ENCODE assay signal across 21 cellular contexts in genomic region chr10:64076322-64076940, GRCh38.
A peak's percentile ranks its signal among the peaks of the same experiment; 100 is the strongest.
DNase-seq lines count a peak whose midpoint lies in the region; ATAC-seq, FAIRE-seq and TF ChIP-seq lines count a peak whose summit lies in the region.
"Had no signal": no experiment of that assay in that cellular context is flagged by ENCODE, and none has a peak within 500 bp of the region (broad histone marks: within the 10 kb centered on the region; RNA-seq: fewer than 3 reads in every experiment).

No MANE protein-coding gene starts in this region.

- in situ Hi-C loops in HepG2 (cut with HindIII; ENCODE audit: extremely low pct_ligation_motif_present, low pct_unique_long_range_greater_than_20kb) = no loop called here

- TF ChIP-seq POLR2A in HepG2 (IDR thresholded peaks at IDR 0.05; ENCODE audit: insufficient read depth in 1 of 2, low read depth in 2 of 2, low read length in 2 of 2) (no peak), right lobe of liver (IDR thresholded peaks at IDR 0.05) (no peak), H1 (IDR thresholded peaks at IDR 0.05; ENCODE audit: control extremely low read depth in 1 of 2, low read depth in 2 of 2, low read length in 2 of 2) (no peak)

- H2BK15ac ChIP-seq in H1 (ENCODE audit: low read length) (no peak overlapping the region), mesendoderm (replicated peaks; ENCODE audit: low read depth) (no peak overlapping the region)

- ATAC-seq in HepG2 (no peak), right lobe of liver (no peak), HG03139 (IDR thresholded peaks at IDR 0.05; ENCODE audit: unreplicated experiment) (no peak), PC-3 (no peak)
- ATAC-seq: CD8-positive, alpha-beta T cell had no signal

- H4K5ac ChIP-seq in H1 (ENCODE audit: insufficient read length, low read depth, low read length) = no peak overlapping the region
- no peak overlapping the region for H4K5ac ChIP-seq in mesendoderm (ENCODE audit: low read length)

- H3F3A ChIP-seq in neural progenitor cell (ENCODE audit: low read depth) (no peaks in the 10 kb centered on the region), PC-3 (ENCODE audit: low read length, unreplicated experiment) (no peaks in the 10 kb centered on the region)

- H2AK5ac ChIP-seq in H1 (ENCODE audit: low read depth, low read length) (no peak overlapping the region), mesendoderm (ENCODE audit: low read length) (no peak overlapping the region)

- H3K79me2 ChIP-seq in HepG2 (ENCODE audit: insufficient read depth, low read length) (no peaks in the 10 kb centered on the region), H1 (ENCODE audit: control insufficient read depth in 1 of 2, insufficient read depth in 2 of 2, low read length in 2 of 2) (no peaks in the 10 kb centered on the region), mesendoderm (ENCODE audit: control insufficient read depth, insufficient read depth, low read length) (no peaks in the 10 kb centered on the region), neural progenitor cell (ENCODE audit: low read depth) (no peaks in the 10 kb centered on the region), PC-3 (ENCODE audit: low read length) (no peaks in the 10 kb centered on the region)

- H3K4ac ChIP-seq in H1 (replicated peaks; ENCODE audit: insufficient read length, low read depth, low read length) (no peak overlapping the region), mesendoderm (ENCODE audit: low read depth, low read length) (no peak overlapping the region)

- no peak overlapping the region for H4K8ac ChIP-seq in H1 (ENCODE audit: extremely low read depth, insufficient read depth, low read length)
- peak overlapping the region; percentile 56 for H4K8ac ChIP-seq in mesendoderm (ENCODE audit: low read depth, low read length)

- BruUV-seq in HepG2 (replicated peaks; lab: Mats Ljungman, UMichigan) (no TSS peak), PC-3 (replicated peaks; lab: Mats Ljungman, UMichigan) (no TSS peak)

- H3K9ac ChIP-seq in HepG2 (ENCODE audit: insufficient read depth, low read depth, low read length) = no peak overlapping the region
- no peak overlapping the region for H3K9ac ChIP-seq in H1 (replicated peaks in 1 of 4; ENCODE audit: extremely low read depth in 1 of 4, low read depth in 3 of 4, low read length in 3 of 4)
- no peak overlapping the region for H3K9ac ChIP-seq in mesendoderm (ENCODE audit: low read length)
- no peak overlapping the region for H3K9ac ChIP-seq in neural progenitor cell
- H3K9ac ChIP-seq in PC-3 (ENCODE audit: low read length) = no peak overlapping the region
- H3K9ac ChIP-seq: BLaER1 had no signal

- no peak overlapping the region for H3K4me3 Mint-ChIP-seq in neural progenitor cell
- H3K4me3 Mint-ChIP-seq: B cell; CD4-positive, CD25-positive, alpha-beta regulatory T cell; CD8-positive, alpha-beta T cell had no signal

- H3K9me3 Mint-ChIP-seq in neural progenitor cell = no peaks in the 10 kb centered on the region
- H3K9me3 Mint-ChIP-seq: CD8-positive, alpha-beta T cell had no signal

- no peak overlapping the region for H2BK12ac ChIP-seq in H1 (ENCODE audit: low read depth, low read length)

- no peak overlapping the region for H3K14ac ChIP-seq in H1 (ENCODE audit: insufficient read length)

- CTCF ChIA-PET in HepG2 (lab: Yijun Ruan, JAX; ENCODE audit: low intra/inter-chr PET ratio, low total read pairs) = no interaction called here
- CTCF ChIA-PET in H1 (lab: Charles Lee; ENCODE audit: partially characterized antibody) = interaction anchor here (0.6 to 1.5 kb wide), 6 partner anchors 9 to 618 kb away, joined by 3 to 5 read pairs (median 3); no protein-coding TSS in a partner anchor
- CTCF ChIA-PET in PC-3 (lab: Charles Lee) = no interaction called here

- H3K4me1 ChIP-seq in HepG2 (ENCODE audit: insufficient read depth, low read length) (peaks cover 31% of the 10 kb centered on the region), right lobe of liver (peaks cover 0 to 16% (median 0%) of the 10 kb centered on the region in 4 donors), H1 (replicated peaks in 1 of 4; ENCODE audit: control insufficient read depth in 3 of 4, insufficient read depth in 4 of 4, low read length in 3 of 4) (no peaks in the 10 kb centered on the region), mesendoderm (ENCODE audit: control insufficient read depth, low read depth, low read length) (no peaks in the 10 kb centered on the region), neural progenitor cell (no peaks in the 10 kb centered on the region), PC-3 (ENCODE audit: insufficient read depth, low read length) (no peaks in the 10 kb centered on the region)
- H3K4me1 ChIP-seq: BLaER1, Caco-2 had no signal

- no peak for TF ChIP-seq RAD21 in HepG2 (CRISPR knock-in tag; IDR thresholded peaks at IDR 0.05)
- no peak for TF ChIP-seq RAD21 in H1 (IDR thresholded peaks at IDR 0.05 in 1 of 2, conservative IDR thresholded peaks at IDR 0.05 in 1 of 2; ENCODE audit: low read depth in 2 of 2, low read length in 2 of 2)

- TF ChIP-seq EP300 in HepG2 (IDR thresholded peaks at IDR 0.05; ENCODE audit: low read depth in 2 of 2, low read length in 2 of 2) = no peak
- no peak for TF ChIP-seq EP300 in HepG2 (CRISPR knock-in tag; IDR thresholded peaks at IDR 0.05; ENCODE audit: borderline replicate concordance)
- no peak for TF ChIP-seq EP300 in H1 (IDR thresholded peaks at IDR 0.05; ENCODE audit: borderline replicate concordance in 1 of 2, low read depth in 2 of 2, low read length in 2 of 2)

- H3K23ac ChIP-seq in H1 (ENCODE audit: insufficient read length) = no peak overlapping the region
- H3K23ac ChIP-seq in mesendoderm (ENCODE audit: low read length) = no peak overlapping the region

- FAIRE-seq in HepG2 (lab: Jason Lieb, UNC) = no peak
- no peak for FAIRE-seq in H1 (lab: Jason Lieb, UNC)
- FAIRE-seq: A204.1, G401.6, GM12892 had no signal

- peaks cover 3% of the 10 kb centered on the region for H3K4me1 Mint-ChIP-seq in neural progenitor cell
- H3K4me1 Mint-ChIP-seq: B cell; CD4-positive, CD25-positive, alpha-beta regulatory T cell had no signal

- no peaks in the 10 kb centered on the region for H3K9me2 ChIP-seq in PC-3 (replicated peaks; ENCODE audit: low read length)

- H3K56ac ChIP-seq in H1 (replicated peaks; ENCODE audit: insufficient read length, low read depth, low read length) = no peak overlapping the region
- no peak overlapping the region for H3K56ac ChIP-seq in mesendoderm (ENCODE audit: low read length)

- DNase-seq in HepG2 (ENCODE audit: low spot score) = no peak
- DNase-seq in right lobe of liver = no peak
- no peak for DNase-seq in H1 (ENCODE audit: low read depth in 1 of 2, low spot score in 2 of 2)
- no peak for DNase-seq in mesendoderm
- DNase-seq in neural progenitor cell (ENCODE audit: low spot score) = peak; percentile 4
- DNase-seq in amniotic stem cell (lab: John Stamatoyannopoulos, UW) = no peak
- DNase-seq in PC-3 = no peak
- DNase-seq: Caco-2; CD4-positive, CD25-positive, alpha-beta regulatory T cell; CD8-positive, alpha-beta T cell; DMS153; DND-41; HCEC 1CT had no signal

- TF ChIP-seq CTCF in HepG2 (CRISPR knock-in tag; IDR thresholded peaks at IDR 0.05) (no peak), right lobe of liver (IDR thresholded peaks at IDR 0.05) (no peak), H1 (IDR thresholded peaks at IDR 0.05; ENCODE audit: control extremely low read depth in 1 of 3, insufficient read depth in 1 of 3, low read depth in 1 of 3, low read length in 3 of 3) (peak in 2 of 3 experiments; percentile 4 to 22; a peak in 2 of 4 replicates), neural progenitor cell (IDR thresholded peaks at IDR 0.05) (peak; percentile 11), PC-3 (conservative IDR thresholded peaks at IDR 0.05; ENCODE audit: low read depth, low read length) (no peak)

- H3K4me3 ChIP-seq in HepG2 (replicated peaks in 1 of 3; ENCODE audit: insufficient read depth in 1 of 3, low read depth in 2 of 3, low read length in 3 of 3) = no peak overlapping the region
- H3K4me3 ChIP-seq in right lobe of liver = no peak overlapping the region
- H3K4me3 ChIP-seq in H1 (ENCODE audit: extremely low read depth in 1 of 4, insufficient read depth in 2 of 4, low read depth in 3 of 4, low read length in 4 of 4) = no peak overlapping the region
- no peak overlapping the region for H3K4me3 ChIP-seq in mesendoderm (ENCODE audit: low read length)
- no peak overlapping the region for H3K4me3 ChIP-seq in neural progenitor cell
- H3K4me3 ChIP-seq in PC-3 (ENCODE audit: low read length) = no peak overlapping the region
- H3K4me3 ChIP-seq: BLaER1 had no signal

- 70% methylated on average over 7 of the region's 7 CpGs for WGBS in HepG2 (ENCODE audit: low lambda C conversion rate)
- WGBS in right lobe of liver (ENCODE audit: insufficient coverage, low coverage, low lambda C conversion rate, missing lambda C conversion rate) = 67% methylated on average over 6 of the region's 7 CpGs
- WGBS in H1 (ENCODE audit: extremely low coverage in 1 of 2, insufficient coverage in 1 of 2, insufficient read length in 1 of 2, insufficient replicate concordance in 2 of 2, low coverage in 1 of 2, low lambda C conversion rate in 2 of 2, missing lambda C conversion rate in 1 of 2), 2 experiments = 80% methylated on average over 7 of the region's 7 CpGs; no CpG with 5 or more reads in 1 of the 2 experiments
- no CpG with 5 or more reads among the region's 7 CpGs for whole genome bisulfite sequencing in mesendoderm (ENCODE audit: extremely low coverage, insufficient coverage, low lambda C conversion rate)

- H3K27ac Mint-ChIP-seq in neural progenitor cell = no peak overlapping the region
- H3K27ac Mint-ChIP-seq: B cell; CD4-positive, CD25-positive, alpha-beta regulatory T cell; CD8-positive, alpha-beta T cell had no signal

- H3K4me2 ChIP-seq in HepG2 (ENCODE audit: low read depth, low read length) = no peak overlapping the region; the same call in 1 of the 2 replicates
- no peak overlapping the region for H3K4me2 ChIP-seq in H1 (ENCODE audit: insufficient read depth in 1 of 2, low read depth in 2 of 2, low read length in 2 of 2)
- no peak overlapping the region for H3K4me2 ChIP-seq in mesendoderm (ENCODE audit: low read length)
- no peak overlapping the region for H3K4me2 ChIP-seq in neural progenitor cell
- no peak overlapping the region for H3K4me2 ChIP-seq in PC-3 (ENCODE audit: low read length)
- H3K4me2 ChIP-seq: BLaER1 had no signal

- no peak overlapping the region for H2BK20ac ChIP-seq in H1 (ENCODE audit: low read length)

- H2BK120ac ChIP-seq in H1 (replicated peaks; ENCODE audit: low read depth, low read length) (no peak overlapping the region), mesendoderm (ENCODE audit: low read depth, low read length) (no peak overlapping the region)

- H2AFZ ChIP-seq in HepG2 (ENCODE audit: low read length) (no peak overlapping the region), H1 (ENCODE audit: low read length) (no peak overlapping the region), neural progenitor cell (replicated peaks) (no peak overlapping the region), PC-3 (ENCODE audit: low read length) (no peak overlapping the region)

- intact Hi-C loops in HepG2 (cut with micrococcal nuclease; ENCODE audit: unreplicated experiment) (no loop called here), right lobe of liver (cut with DNase I) (no loop called here), PC-3 (cut with micrococcal nuclease) (no loop called here)

- H3K9me3 ChIP-seq in HepG2 (ENCODE audit: low read length) (no peaks in the 10 kb centered on the region), right lobe of liver (no peaks in the 10 kb centered on the region), H1 (ENCODE audit: insufficient read depth in 2 of 2, low read depth in 1 of 2, low read length in 1 of 2) (no peaks in the 10 kb centered on the region), neural progenitor cell (ENCODE audit: low read depth) (no peaks in the 10 kb centered on the region), PC-3 (ENCODE audit: low read length) (no peaks in the 10 kb centered on the region)
- H3K9me3 ChIP-seq: BLaER1, Caco-2 had no signal

- H3K36me3 ChIP-seq in HepG2 (replicated peaks in 1 of 2; ENCODE audit: control insufficient read depth in 1 of 2, insufficient read depth in 2 of 2, low read length in 2 of 2) (no peaks in the 10 kb centered on the region), right lobe of liver (no peaks in the 10 kb centered on the region), H1 (ENCODE audit: control insufficient read depth in 2 of 4, insufficient read depth in 4 of 4, low read length in 3 of 4) (no peaks in the 10 kb centered on the region), mesendoderm (ENCODE audit: control insufficient read depth, insufficient read depth, low read length) (no peaks in the 10 kb centered on the region), neural progenitor cell (no peaks in the 10 kb centered on the region), PC-3 (ENCODE audit: low read depth, low read length) (no peaks in the 10 kb centered on the region)
- H3K36me3 ChIP-seq: BLaER1 had no signal

- H3K18ac ChIP-seq in H1 (ENCODE audit: extremely low read depth, low read length) (no peak overlapping the region), mesendoderm (ENCODE audit: low read length) (no peak overlapping the region)

- H3K27ac ChIP-seq in HepG2 (ENCODE audit: extremely low read length, insufficient read depth, low read length) (peak overlapping the region; percentile 65), right lobe of liver (peak overlapping the region in 1 of 3 donors; percentile 58), H1 (ENCODE audit: low read depth, low read length) (no peak overlapping the region), mesendoderm (ENCODE audit: low read depth, low read length) (no peak overlapping the region), neural progenitor cell (no peak overlapping the region), PC-3 (ENCODE audit: low read length) (no peak overlapping the region)
- H3K27ac ChIP-seq: 22Rv1, BLaER1, C4-2B had no signal

- no peaks in the 10 kb centered on the region for H3K79me1 ChIP-seq in H1 (ENCODE audit: low read depth, low read length)
- no peaks in the 10 kb centered on the region for H3K79me1 ChIP-seq in mesendoderm (ENCODE audit: low read length)

- H3K27me3 ChIP-seq in HepG2 (ENCODE audit: control insufficient read depth in 1 of 2, insufficient read depth in 2 of 2, low read length in 2 of 2) = no peaks in the 10 kb centered on the region
- H3K27me3 ChIP-seq in right lobe of liver = no peaks in the 10 kb centered on the region
- H3K27me3 ChIP-seq in H1 (replicated peaks in 1 of 4; ENCODE audit: control insufficient read depth in 3 of 4, extremely low read depth in 1 of 4, insufficient read depth in 3 of 4, low read length in 3 of 4) = no peaks in the 10 kb centered on the region
- no peaks in the 10 kb centered on the region for H3K27me3 ChIP-seq in mesendoderm (ENCODE audit: insufficient read depth, low read length, poor library complexity)
- no peaks in the 10 kb centered on the region for H3K27me3 ChIP-seq in neural progenitor cell
- H3K27me3 ChIP-seq in PC-3 (ENCODE audit: low read length) = no peaks in the 10 kb centered on the region
- H3K27me3 ChIP-seq: BLaER1 had no signal

- no peak overlapping the region for H2BK5ac ChIP-seq in H1 (ENCODE audit: low read depth, low read length)
- no peak overlapping the region for H2BK5ac ChIP-seq in mesendoderm (ENCODE audit: low read length)

- POLR2A ChIA-PET in HepG2 (lab: Yijun Ruan, JAX) = no interaction called here
- POLR2A ChIA-PET in H1 (lab: Charles Lee; ENCODE audit: partially characterized antibody) = no interaction called here
- POLR2A ChIA-PET in PC-3 (lab: Charles Lee; ENCODE audit: unreplicated experiment) = no interaction called here

- no peaks in the 10 kb centered on the region for H4K20me1 ChIP-seq in HepG2 (ENCODE audit: insufficient read depth, low read length)
- no peaks in the 10 kb centered on the region for H4K20me1 ChIP-seq in H1 (replicated peaks in 1 of 2; ENCODE audit: control insufficient read depth in 1 of 2, insufficient read depth in 2 of 2, low read length in 2 of 2)
- no peaks in the 10 kb centered on the region for H4K20me1 ChIP-seq in neural progenitor cell (ENCODE audit: low read depth)
- H4K20me1 ChIP-seq in PC-3 (ENCODE audit: low read length) = no peaks in the 10 kb centered on the region
- H4K20me1 ChIP-seq: BLaER1 had no signal

- peaks cover 2% of the 10 kb centered on the region for H3K27me3 Mint-ChIP-seq in neural progenitor cell (ENCODE audit: insufficient read depth, low read depth)
- H3K27me3 Mint-ChIP-seq: CD4-positive, CD25-positive, alpha-beta regulatory T cell had no signal

- no peak overlapping the region for H4K91ac ChIP-seq in H1 (replicated peaks; ENCODE audit: insufficient read length, low read length)

- no peaks in the 10 kb centered on the region for H3K23me2 ChIP-seq in H1 (ENCODE audit: low read depth, low read length)

- no peaks in the 10 kb centered on the region for H3K36me3 Mint-ChIP-seq in neural progenitor cell
- H3K36me3 Mint-ChIP-seq: CD4-positive, CD25-positive, alpha-beta regulatory T cell; CD8-positive, alpha-beta T cell had no signal

Comparison
In these comparisons a context has a peak if more than half of its experiments do, and no peak if none do; other contexts are left out.
1. CTCF ChIP-seq: peak in H1 (2 of 3) and neural progenitor cell (single experiment); none in HepG2 (single experiment), right lobe of liver (0 of 4) and PC-3 (single experiment).
2. Of the 41 proteins assayed by ChIP-seq in both HepG2 and H1: peak only in HepG2: none; only in H1: CTCF; in both: none; in neither: 40.